In genomic region chr11:59135648-59136461, GRCh38 we compare ENCODE assay signal across 8 cellular contexts. TPM values are rescaled to one million over a fixed set of nuclear protein-coding genes. Genes with fewer than 3 reads are reported as not detected.
DNase-seq lines count a peak whose midpoint lies in the region; ATAC-seq and TF ChIP-seq lines count a peak whose summit lies in the region.

No MANE protein-coding gene starts in this region.

- CTCF ChIA-PET in Caco-2 (lab: Charles Lee): interaction anchor here (0.8 to 2.0 kb wide), 5 partner anchors 9 to 50 kb away, joined by 3 to 5 read pairs (median 3); no protein-coding TSS in a partner anchor

- H3K4me3 Mint-ChIP-seq in Caco-2 (ENCODE audit: unreplicated experiment) (no peak overlapping the region), neural progenitor cell (peak overlapping the region; percentile 70)
- peak overlapping the region; percentile 31 for H3K4me3 Mint-ChIP-seq in stimulated activated naive CD8-positive, alpha-beta T cell treated with anti-CD3 and anti-CD28 coated beads, Interleukin-15, Interleukin-2, amounts not matched to agents 100 ng/mL and 50 ng/mL, for 24 hours

- intact Hi-C loops in Caco-2 (cut with micrococcal nuclease; ENCODE audit: unreplicated experiment): loop anchor here (1.0 kb wide), 1 partner anchor 39 kb away; no protein-coding TSS in a partner anchor

- peak; percentile 79 to 88 for TF ChIP-seq CTCF in Caco-2 (IDR thresholded peaks at IDR 0.05; ENCODE audit: insufficient read depth in 1 of 2, low read depth in 1 of 2, low read length in 1 of 2, severe bottlenecking in 1 of 2, unreplicated experiment in 1 of 2)
- TF ChIP-seq CTCF in Peyer's patch (IDR thresholded peaks at IDR 0.05): peak; percentile 82 to 99 (median 94)
- peak; percentile 98 for TF ChIP-seq CTCF in fibroblast of mammary gland (conservative IDR thresholded peaks at IDR 0.05; ENCODE audit: control insufficient read depth, insufficient read depth, low read depth, low read length)
- TF ChIP-seq CTCF in neural progenitor cell (IDR thresholded peaks at IDR 0.05): peak; percentile 99

- H3K27ac ChIP-seq in HUES64 (ENCODE audit: low read depth, low read length) (no peak overlapping the region), Peyer's patch (peak overlapping the region in 1 of 4 donors; percentile 47), neural progenitor cell (no peak overlapping the region)

- no peaks in the 10 kb centered on the region for H3K4me1 ChIP-seq in Caco-2
- H3K4me1 ChIP-seq in HUES64 (ENCODE audit: insufficient read depth, low read length): no peaks in the 10 kb centered on the region
- no peaks in the 10 kb centered on the region for H3K4me1 ChIP-seq in Peyer's patch
- H3K4me1 ChIP-seq in neural progenitor cell: no peaks in the 10 kb centered on the region

- H4K20me1 ChIP-seq in neural progenitor cell (ENCODE audit: low read depth): no peaks in the 10 kb centered on the region

- no peak overlapping the region for H3K27ac Mint-ChIP-seq in Caco-2 (ENCODE audit: unreplicated experiment)
- H3K27ac Mint-ChIP-seq in neural progenitor cell: no peak overlapping the region
- H3K27ac Mint-ChIP-seq in stimulated activated naive CD8-positive, alpha-beta T cell treated with anti-CD3 and anti-CD28 coated beads, Interleukin-15, Interleukin-2, amounts not matched to agents 100 ng/mL and 50 ng/mL, for 24 hours: no peak overlapping the region

- peak overlapping the region; percentile 70 for H2AFZ ChIP-seq in neural progenitor cell (replicated peaks)

- no peaks in the 10 kb centered on the region for H3F3A ChIP-seq in neural progenitor cell (ENCODE audit: low read depth)

- no peak for TF ChIP-seq POLR2A in Peyer's patch (IDR thresholded peaks at IDR 0.05)

- no peak overlapping the region for H3K4me2 ChIP-seq in neural progenitor cell

- H3K9me3 ChIP-seq in Caco-2 (peaks cover 20% of the 10 kb centered on the region), HUES64 (ENCODE audit: insufficient read depth, low read depth, low read length) (peaks cover 29% of the 10 kb centered on the region), Peyer's patch (peaks cover 0 to 9% (median 3%) of the 10 kb centered on the region in 4 donors), neural progenitor cell (ENCODE audit: low read depth) (peaks cover 14% of the 10 kb centered on the region)

- H3K27me3 ChIP-seq in Caco-2 (replicated peaks; ENCODE audit: control insufficient read depth, insufficient read depth, low read length) (no peaks in the 10 kb centered on the region), HUES64 (ENCODE audit: insufficient read depth, low read length) (no peaks in the 10 kb centered on the region), Peyer's patch (no peaks in the 10 kb centered on the region), neural progenitor cell (no peaks in the 10 kb centered on the region)

- H3K9ac ChIP-seq in HUES64 (ENCODE audit: low read depth, low read length): no peak overlapping the region
- no peak overlapping the region for H3K9ac ChIP-seq in neural progenitor cell

- peak; percentile 95 for ATAC-seq in GM21515 (IDR thresholded peaks at IDR 0.05; ENCODE audit: unreplicated experiment)

- H3K79me2 ChIP-seq in neural progenitor cell (ENCODE audit: low read depth): no peaks in the 10 kb centered on the region

- 19% methylated on average over 20 of the region's 20 CpGs for WGBS in HUES64

- H3K36me3 ChIP-seq in Caco-2 (ENCODE audit: control insufficient read depth, insufficient read depth, low read length) (0 out of 2 replicates have a peak, but pooled peaks cover 2% of the 10 kb centered on the region), HUES64 (ENCODE audit: insufficient read depth, low read length) (peaks cover 10% of the 10 kb centered on the region; the same call in 1 of the 2 replicates), Peyer's patch (peaks cover 0 to 37% (median 0%) of the 10 kb centered on the region in 3 donors), neural progenitor cell (no peaks in the 10 kb centered on the region)

- POLR2A ChIA-PET in Caco-2 (lab: Charles Lee): interaction anchor here (0.6 kb wide), 1 partner anchor 75 kb away, joined by 3 read pairs; no protein-coding TSS in a partner anchor

- H3K4me1 Mint-ChIP-seq in Caco-2 (ENCODE audit: low read depth, unreplicated experiment) (peaks cover 1% of the 10 kb centered on the region), neural progenitor cell (peaks cover 14% of the 10 kb centered on the region)
- H3K4me1 Mint-ChIP-seq in stimulated activated naive CD8-positive, alpha-beta T cell treated with anti-CD3 and anti-CD28 coated beads, Interleukin-15, Interleukin-2, amounts not matched to agents 100 ng/mL and 50 ng/mL, for 24 hours (ENCODE audit: low read depth): peaks cover 8% of the 10 kb centered on the region

- H3K36me3 Mint-ChIP-seq in Caco-2 (ENCODE audit: insufficient read depth, unreplicated experiment): peaks cover 35% of the 10 kb centered on the region
- H3K36me3 Mint-ChIP-seq in neural progenitor cell: peaks cover 20% of the 10 kb centered on the region
- peaks cover 30% of the 10 kb centered on the region for H3K36me3 Mint-ChIP-seq in stimulated activated naive CD8-positive, alpha-beta T cell treated with anti-CD3 and anti-CD28 coated beads, Interleukin-15, Interleukin-2, amounts not matched to agents 100 ng/mL and 50 ng/mL, for 24 hours (ENCODE audit: low read depth)

- DNase-seq in Caco-2 (peak; percentile 53 to 77), Peyer's patch (peak; percentile 87 to 94 (median 90)), fibroblast of mammary gland (ENCODE audit: low read depth) (peak; percentile 69), neural progenitor cell (ENCODE audit: low spot score) (peak; percentile 84)
- DNase-seq in activated T-cell treated with anti-CD3 and anti-CD28 coated beads, Interleukin-2, amount 50 U/mL, for 48 hours: peak; percentile 94 to 95

- peaks cover 24% of the 10 kb centered on the region for H3K9me3 Mint-ChIP-seq in Caco-2 (ENCODE audit: unreplicated experiment)
- H3K9me3 Mint-ChIP-seq in neural progenitor cell: peaks cover 22% of the 10 kb centered on the region
- peaks cover 13% of the 10 kb centered on the region for H3K9me3 Mint-ChIP-seq in stimulated activated naive CD8-positive, alpha-beta T cell treated with anti-CD3 and anti-CD28 coated beads, Interleukin-15, Interleukin-2, amounts not matched to agents 100 ng/mL and 50 ng/mL, for 24 hours

- H3K4me3 ChIP-seq in Caco-2 (ENCODE audit: low read depth, low read length): no peak overlapping the region
- peak overlapping the region; percentile 35; the same call in 1 of the 2 replicates for H3K4me3 ChIP-seq in HUES64 (ENCODE audit: low read length)
- no peak overlapping the region for H3K4me3 ChIP-seq in Peyer's patch
- H3K4me3 ChIP-seq in fibroblast of mammary gland (ENCODE audit: control insufficient read depth, low read depth, low read length): no peak overlapping the region
- no peak overlapping the region for H3K4me3 ChIP-seq in neural progenitor cell

- no peaks in the 10 kb centered on the region for H3K27me3 Mint-ChIP-seq in Caco-2 (ENCODE audit: insufficient read depth, unreplicated experiment)
- H3K27me3 Mint-ChIP-seq in neural progenitor cell (ENCODE audit: insufficient read depth, low read depth): peaks cover 3% of the 10 kb centered on the region
- H3K27me3 Mint-ChIP-seq in stimulated activated naive CD8-positive, alpha-beta T cell treated with anti-CD3 and anti-CD28 coated beads, Interleukin-15, Interleukin-2, amounts not matched to agents 100 ng/mL and 50 ng/mL, for 24 hours: no peaks in the 10 kb centered on the region

- BruUV-seq in Caco-2 (replicated peaks; lab: Mats Ljungman, UMichigan): no TSS peak

RNA-seq across cellular contexts. Expression of gene FAM111A, which starts 6.8 kb away (rescaled TPM):
- total RNA-seq in Caco-2 (2022) (76.1 and 78.8 TPM in 2 replicates), Peyer's patch (10 to 100 TPM; 43.0 to 96.6 (median 68.5) TPM), neural progenitor cell (ENCODE audit: low replicate concordance) (31.0 and 32.7 TPM in 2 replicates)
- 12.8 TPM for polyA plus RNA-seq in HUES64 (2013, experiment 1 of 2)
- polyA plus RNA-seq in HUES64 (2013, experiment 2 of 2): 15.3 TPM

RNA-seq across cellular contexts. Expression of gene FAM111B, which starts 28.8 kb away (rescaled TPM):
- 49.3 and 55.8 TPM in 2 replicates for total RNA-seq in Caco-2 (2022)
- polyA plus RNA-seq in HUES64 (2013, experiment 1 of 2): 28.7 TPM
- polyA plus RNA-seq in HUES64 (2013, experiment 2 of 2): 22.1 TPM
- 1 to 10 TPM; 1.8 to 6.0 (median 4.7) TPM for total RNA-seq in Peyer's patch
- total RNA-seq in neural progenitor cell (ENCODE audit: low replicate concordance): 9.6 and 13.1 TPM in 2 replicates

RNA-seq across cellular contexts. Expression of gene DTX4, which starts 36.1 kb away (rescaled TPM):
- total RNA-seq in Caco-2 (2022) (85.6 and 96.7 TPM in 2 replicates), Peyer's patch (10 to 100 TPM; 41.3 to 93.8 (median 60.9) TPM), neural progenitor cell (ENCODE audit: low replicate concordance) (16.9 and 34.8 TPM in 2 replicates)
- 18.4 TPM for polyA plus RNA-seq in HUES64 (2013, experiment 1 of 2)
- polyA plus RNA-seq in HUES64 (2013, experiment 2 of 2): 24.1 TPM

RNA-seq across cellular contexts. Expression of gene GLYATL1B, which starts 49.7 kb away (rescaled TPM):
- total RNA-seq in Caco-2 (2022): not detected in 2 replicates
- polyA plus RNA-seq in HUES64 (2013, experiment 1 of 2): not detected
- not detected for polyA plus RNA-seq in HUES64 (2013, experiment 2 of 2)
- not detected for total RNA-seq in Peyer's patch
- total RNA-seq in neural progenitor cell (ENCODE audit: low replicate concordance): not detected in 2 replicates
